ENCODE assay signal across 38 cellular contexts in the genomic region with DNA sequence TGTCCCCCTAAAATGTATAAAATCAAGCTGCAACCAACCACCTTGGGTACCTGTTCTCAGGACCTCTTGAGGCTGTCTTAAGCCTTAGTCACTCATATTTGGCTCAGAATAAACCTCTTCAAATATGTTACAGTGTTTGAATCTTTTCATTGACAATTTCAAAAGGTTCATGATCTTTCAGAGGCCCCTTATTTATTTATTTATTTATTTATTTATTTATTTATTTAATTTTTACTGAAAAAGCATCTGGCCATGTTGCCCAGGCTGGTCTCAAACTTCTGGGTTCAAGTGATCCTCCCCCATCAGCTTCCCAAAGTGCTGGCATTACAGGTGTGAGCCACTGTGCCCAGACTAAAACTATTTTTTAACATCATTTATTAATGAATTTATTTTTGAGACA.
"Had no signal": no experiment of that assay in that cellular context is flagged by ENCODE, and none has a peak within 500 bp of the region (broad histone marks: within the 10 kb centered on the region; RNA-seq: fewer than 3 reads in every experiment).

No MANE protein-coding gene starts in this region.

- H3K4me1 Mint-ChIP-seq: activated naive CD4-positive, alpha-beta T cell treated with anti-CD3 and anti-CD28 coated beads, Interleukin-2, amount 50 U/mL, for 24 hours; central memory CD8-positive, alpha-beta T cell had no signal

- H3K4me3 Mint-ChIP-seq: activated CD4-positive, alpha-beta memory T cell treated with anti-CD3 and anti-CD28 coated beads, Interleukin-2, amount 10 ng/mL, durations not matched to agents 7 days and 5 days; activated CD4-positive, alpha-beta T cell treated with anti-CD3 and anti-CD28 coated beads for 36 hours; activated CD4-positive, alpha-beta T cell treated with anti-CD3 and anti-CD28 coated beads, Interleukin-2, amount 10 ng/mL, durations not matched to agents 7 days and 5 days; activated CD8-positive, alpha-beta memory T cell treated with anti-CD3 and anti-CD28 coated beads, Interleukin-2, amount 10 ng/mL, durations not matched to agents 7 days and 5 days; activated CD8-positive, alpha-beta T cell treated with anti-CD3 and anti-CD28 coated beads, Interleukin-2, amount 10 ng/mL, durations not matched to agents 7 days and 5 days; activated naive CD4-positive, alpha-beta T cell treated with anti-CD3 and anti-CD28 coated beads, Interleukin-2, amount 10 ng/mL, durations not matched to agents 7 days and 5 days; activated naive CD4-positive, alpha-beta T cell treated with anti-CD3 and anti-CD28 coated beads, Interleukin-2, amount 50 U/mL, for 24 hours; activated naive CD8-positive, alpha-beta T cell; activated naive CD8-positive, alpha-beta T cell treated with anti-CD3 and anti-CD28 coated beads, Interleukin-2, amount 10 ng/mL, durations not matched to agents 7 days and 5 days; activated naive CD8-positive, alpha-beta T cell treated with anti-CD3 and anti-CD28 coated beads, Interleukin-2, amount 50 U/mL, for 24 hours; activated T-cell treated with anti-CD3 and anti-CD28 coated beads, Interleukin-2, amount 50 U/mL, for 24 hours; brain; central memory CD8-positive, alpha-beta T cell; T-helper 1 cell treated with Interleukin-12 subunit alpha and Interleukin-12 subunit beta and Interleukin-4 antibody, amounts not matched to agents 30 μg/mL and 1 μg/mL, for 36 hours; T-helper 2 cell treated with Interferon-gamma antibody and Interleukin-4, amounts not matched to agents 5 μg/mL and 100 μg/mL, for 36 hours had no signal

- H3K27ac Mint-ChIP-seq: activated CD4-positive, alpha-beta memory T cell treated with anti-CD3 and anti-CD28 coated beads, Interleukin-2, amount 10 ng/mL, durations not matched to agents 7 days and 5 days; activated CD4-positive, alpha-beta T cell treated with anti-CD3 and anti-CD28 coated beads for 36 hours; activated CD4-positive, alpha-beta T cell treated with anti-CD3 and anti-CD28 coated beads, Interleukin-2, amount 10 ng/mL, durations not matched to agents 7 days and 5 days; activated CD8-positive, alpha-beta memory T cell treated with anti-CD3 and anti-CD28 coated beads, Interleukin-2, amount 10 ng/mL, durations not matched to agents 7 days and 5 days; activated CD8-positive, alpha-beta T cell treated with anti-CD3 and anti-CD28 coated beads, Interleukin-2, amount 10 ng/mL, durations not matched to agents 7 days and 5 days; activated naive CD4-positive, alpha-beta T cell treated with anti-CD3 and anti-CD28 coated beads, Interleukin-2, amount 10 ng/mL, durations not matched to agents 7 days and 5 days; activated naive CD4-positive, alpha-beta T cell treated with anti-CD3 and anti-CD28 coated beads, Interleukin-2, amount 50 U/mL, for 24 hours; activated naive CD8-positive, alpha-beta T cell; activated naive CD8-positive, alpha-beta T cell treated with anti-CD3 and anti-CD28 coated beads, Interleukin-2, amount 10 ng/mL, durations not matched to agents 7 days and 5 days; activated naive CD8-positive, alpha-beta T cell treated with anti-CD3 and anti-CD28 coated beads, Interleukin-2, amount 50 U/mL, for 24 hours; activated T-cell treated with anti-CD3 and anti-CD28 coated beads, Interleukin-2, amount 50 U/mL, for 24 hours; activated T-helper 2 cell treated with anti-CD3 and anti-CD28 coated beads, Interferon-gamma antibody, Interleukin-2, Interleukin-4, amounts not matched to agents 10 μg/mL and 5 μg/mL and 100 μg/mL, durations not matched to agents 14 hours and 24 hours and 36 hours; brain; T-helper 1 cell treated with Interleukin-12 subunit alpha and Interleukin-12 subunit beta and Interleukin-4 antibody, amounts not matched to agents 30 μg/mL and 1 μg/mL, for 36 hours; T-helper 2 cell treated with Interferon-gamma antibody and Interleukin-4, amounts not matched to agents 5 μg/mL and 100 μg/mL, for 36 hours had no signal

- H3K27me3 ChIP-seq: ascending aorta, cardiac muscle cell had no signal

- H3K36me3 ChIP-seq: ascending aorta, cardiac muscle cell had no signal

- H3K4me3 ChIP-seq: ascending aorta, cardiac muscle cell had no signal

- FAIRE-seq: bronchial epithelial cell, TTC549 had no signal

- DNase-seq: activated CD4-positive, alpha-beta memory T cell treated with anti-CD3 and anti-CD28 coated beads, Interleukin-2, amount 10 ng/mL, durations not matched to agents 7 days and 5 days; activated CD4-positive, alpha-beta T cell treated with anti-CD3 and anti-CD28 coated beads for 1 hour; activated CD4-positive, alpha-beta T cell treated with anti-CD3 and anti-CD28 coated beads for 36 hours; activated CD4-positive, alpha-beta T cell treated with anti-CD3 and anti-CD28 coated beads for 48 hours; activated CD4-positive, alpha-beta T cell treated with anti-CD3 and anti-CD28 coated beads, Interleukin-2, amount 10 ng/mL, durations not matched to agents 7 days and 5 days; activated CD4-positive, alpha-beta T cell treated with anti-CD3 and anti-CD28 coated beads, Interleukin-2, amount 50 U/mL, for 48 hours; activated CD4-positive, CD25-positive, alpha-beta regulatory T cell; activated CD8-positive, alpha-beta memory T cell treated with anti-CD3 and anti-CD28 coated beads for 24 hours; activated CD8-positive, alpha-beta memory T cell treated with anti-CD3 and anti-CD28 coated beads, Interleukin-2, amount 10 ng/mL, durations not matched to agents 7 days and 5 days; activated CD8-positive, alpha-beta memory T cell treated with anti-CD3 and anti-CD28 coated beads, Interleukin-2, amount 50 U/mL, for 48 hours; activated CD8-positive, alpha-beta T cell treated with anti-CD3 and anti-CD28 coated beads, Interleukin-2, amount 10 ng/mL, durations not matched to agents 7 days and 5 days; activated effector memory CD4-positive, alpha-beta T cell treated with Interleukin-2 at 50 U/mL for 16 hours; activated gamma-delta T cell; activated naive CD4-positive, alpha-beta T cell treated with anti-CD3 and anti-CD28 coated beads, Interleukin-2, amount 10 ng/mL, durations not matched to agents 7 days and 5 days; activated naive CD4-positive, alpha-beta T cell treated with Interleukin-2 at 50 U/mL for 16 hours; activated naive CD8-positive, alpha-beta T cell treated with anti-CD3 and anti-CD28 coated beads, Interleukin-2, amount 10 ng/mL, durations not matched to agents 7 days and 5 days; activated naive CD8-positive, alpha-beta T cell treated with anti-CD3 and anti-CD28 coated beads, Interleukin-2, amount 50 U/mL, for 24 hours; activated T-cell treated with anti-CD3 and anti-CD28 coated beads, Interleukin-2, amount 50 U/mL, for 24 hours; activated T-cell treated with anti-CD3 and anti-CD28 coated beads, Interleukin-2, amount 50 U/mL, for 48 hours; amygdala; anterior cingulate cortex; caudate nucleus; cerebellar nuclear complex; T-helper 2 cell; T-helper 9 cell had no signal

- H3K36me3 Mint-ChIP-seq: activated CD8-positive, alpha-beta memory T cell treated with anti-CD3 and anti-CD28 coated beads, Interleukin-2, amount 10 ng/mL, durations not matched to agents 7 days and 5 days; activated naive CD4-positive, alpha-beta T cell treated with anti-CD3 and anti-CD28 coated beads, Interleukin-2, amount 10 ng/mL, durations not matched to agents 7 days and 5 days; activated naive CD4-positive, alpha-beta T cell treated with anti-CD3 and anti-CD28 coated beads, Interleukin-2, amount 50 U/mL, for 24 hours; activated naive CD8-positive, alpha-beta T cell; activated naive CD8-positive, alpha-beta T cell treated with anti-CD3 and anti-CD28 coated beads, Interleukin-2, amount 10 ng/mL, durations not matched to agents 7 days and 5 days; brain had no signal

- H3K9me3 ChIP-seq: ascending aorta had no signal

- H3K27ac ChIP-seq: ascending aorta, cardiac muscle cell, VCaP had no signal

- H3K9me3 Mint-ChIP-seq: activated CD4-positive, alpha-beta memory T cell treated with anti-CD3 and anti-CD28 coated beads, Interleukin-2, amount 10 ng/mL, durations not matched to agents 7 days and 5 days; activated CD4-positive, alpha-beta T cell treated with anti-CD3 and anti-CD28 coated beads, Interleukin-2, amount 10 ng/mL, durations not matched to agents 7 days and 5 days; activated naive CD4-positive, alpha-beta T cell treated with anti-CD3 and anti-CD28 coated beads, Interleukin-2, amount 10 ng/mL, durations not matched to agents 7 days and 5 days; activated naive CD4-positive, alpha-beta T cell treated with anti-CD3 and anti-CD28 coated beads, Interleukin-2, amount 50 U/mL, for 24 hours; activated naive CD8-positive, alpha-beta T cell treated with anti-CD3 and anti-CD28 coated beads, Interleukin-2, amount 10 ng/mL, durations not matched to agents 7 days and 5 days; activated naive CD8-positive, alpha-beta T cell treated with anti-CD3 and anti-CD28 coated beads, Interleukin-2, amount 50 U/mL, for 24 hours; activated T-cell treated with anti-CD3 and anti-CD28 coated beads, Interleukin-2, amount 50 U/mL, for 24 hours; activated T-helper 2 cell treated with anti-CD3 and anti-CD28 coated beads, Interferon-gamma antibody, Interleukin-2, Interleukin-4, amounts not matched to agents 10 μg/mL and 5 μg/mL and 100 μg/mL, durations not matched to agents 14 hours and 24 hours and 36 hours; brain; central memory CD8-positive, alpha-beta T cell; T-helper 1 cell treated with Interleukin-12 subunit alpha and Interleukin-12 subunit beta and Interleukin-4 antibody, amounts not matched to agents 30 μg/mL and 1 μg/mL, for 36 hours; T-helper 2 cell treated with Interferon-gamma antibody and Interleukin-4, amounts not matched to agents 5 μg/mL and 100 μg/mL, for 36 hours had no signal

- ATAC-seq: activated CD4-positive, alpha-beta T cell treated with anti-CD3 and anti-CD28 coated beads for 36 hours; activated CD4-positive, CD25-positive, alpha-beta regulatory T cell treated with anti-CD3 and anti-CD28 coated beads, Interleukin-2, amount 50 U/mL, for 24 hours; activated CD8-positive, alpha-beta memory T cell treated with anti-CD3 and anti-CD28 coated beads, Interleukin-2, amount 10 ng/mL, durations not matched to agents 7 days and 5 days; activated CD8-positive, alpha-beta T cell treated with anti-CD3 and anti-CD28 coated beads, Interleukin-2, amount 10 ng/mL, durations not matched to agents 7 days and 5 days; activated naive CD8-positive, alpha-beta T cell treated with anti-CD3 and anti-CD28 coated beads, Interleukin-2, amount 50 U/mL, for 24 hours had no signal

- H3K27me3 Mint-ChIP-seq: activated CD4-positive, alpha-beta T cell treated with anti-CD3 and anti-CD28 coated beads for 36 hours; activated CD4-positive, alpha-beta T cell treated with anti-CD3 and anti-CD28 coated beads, Interleukin-2, amount 10 ng/mL, durations not matched to agents 7 days and 5 days; activated naive CD8-positive, alpha-beta T cell treated with anti-CD3 and anti-CD28 coated beads, Interleukin-2, amount 10 ng/mL, durations not matched to agents 7 days and 5 days; activated naive CD8-positive, alpha-beta T cell treated with anti-CD3 and anti-CD28 coated beads, Interleukin-2, amount 50 U/mL, for 24 hours; central memory CD8-positive, alpha-beta T cell had no signal
